In the genomic region with DNA sequence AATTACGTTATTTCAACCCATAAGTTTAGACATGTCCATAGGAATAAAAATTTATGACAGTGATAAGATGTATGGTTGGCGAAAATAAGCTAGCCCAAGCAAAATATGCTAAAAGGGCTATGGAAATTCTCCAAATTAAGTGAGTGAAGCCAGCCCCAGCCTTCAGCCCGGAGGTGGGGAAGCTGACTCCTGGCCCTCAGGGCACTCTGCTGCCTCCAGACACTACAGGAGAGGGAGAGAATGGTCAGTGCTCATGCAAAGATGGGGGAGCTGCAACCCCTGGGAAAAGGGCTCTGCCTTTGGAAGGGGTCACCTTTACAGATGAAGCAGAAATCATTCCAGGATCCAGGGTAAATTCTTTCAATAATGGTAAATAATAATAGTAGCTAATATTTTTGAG, we compare ENCODE assay signal across 33 cellular contexts.
"Had no signal": no experiment of that assay in that cellular context is flagged by ENCODE, and none has a peak within 500 bp of the region (broad histone marks: within the 10 kb centered on the region; RNA-seq: fewer than 3 reads in every experiment).

No MANE protein-coding gene starts in this region.

- DNase-seq: activated CD4-positive, alpha-beta memory T cell treated with anti-CD3 and anti-CD28 coated beads, Interleukin-2, amount 10 ng/mL, durations not matched to agents 7 days and 5 days; activated CD4-positive, alpha-beta T cell treated with anti-CD3 and anti-CD28 coated beads for 36 hours; activated CD4-positive, alpha-beta T cell treated with anti-CD3 and anti-CD28 coated beads, Interleukin-2, amount 10 ng/mL, durations not matched to agents 7 days and 5 days; activated CD4-positive, alpha-beta T cell treated with anti-CD3 and anti-CD28 coated beads, Interleukin-2, amount 50 U/mL, for 4 hours; activated CD4-positive, CD25-positive, alpha-beta regulatory T cell; activated CD4-positive, CD25-positive, alpha-beta regulatory T cell treated with anti-CD3 and anti-CD28 coated beads, Interleukin-2, amount 50 U/mL, for 72 hours; activated CD8-positive, alpha-beta memory T cell treated with anti-CD3 and anti-CD28 coated beads, Interleukin-2, amount 50 U/mL, for 48 hours; activated effector memory CD4-positive, alpha-beta T cell treated with Interleukin-2 at 50 U/mL for 16 hours; activated gamma-delta T cell treated with Interleukin-2 at 50 U/mL for 16 hours; activated naive CD4-positive, alpha-beta T cell treated with anti-CD3 and anti-CD28 coated beads for 36 hours; activated naive CD8-positive, alpha-beta T cell treated with anti-CD3 and anti-CD28 coated beads for 36 hours; activated naive CD8-positive, alpha-beta T cell treated with anti-CD3 and anti-CD28 coated beads, Interleukin-2, amount 50 U/mL, for 24 hours; activated T-cell treated with anti-CD3 and anti-CD28 coated beads for 4 hours; activated T-cell treated with anti-CD3 and anti-CD28 coated beads, Interleukin-2, amount 50 U/mL, for 24 hours; activated T-cell treated with anti-CD3 and anti-CD28 coated beads, Interleukin-2, amount 50 U/mL, for 72 hours; adrenal gland; amygdala; aorta; central memory CD4-positive, alpha-beta T cell; cerebellar nuclear complex; colonic mucosa; effector memory CD4-positive, alpha-beta T cell; erythroblast; foreskin keratinocyte; gastrocnemius medialis; glutamatergic neuron; heart left ventricle; T-helper 17 cell; T1000; WERI-Rb-1 had no signal

- H3K4me3 ChIP-seq: adrenal gland, breast epithelium, cardiac muscle cell, colonic mucosa, esophagus muscularis mucosa, gastrocnemius medialis, heart left ventricle had no signal

- H3K27me3 ChIP-seq: adrenal gland, breast epithelium, colonic mucosa, gastrocnemius medialis, heart left ventricle had no signal

- H3K36me3 ChIP-seq: adrenal gland, breast epithelium, cardiac muscle cell, colonic mucosa, esophagus muscularis mucosa, gastrocnemius medialis, heart left ventricle, WERI-Rb-1 had no signal
